ENCODE assay signal across 18 cellular contexts in the genomic region with DNA sequence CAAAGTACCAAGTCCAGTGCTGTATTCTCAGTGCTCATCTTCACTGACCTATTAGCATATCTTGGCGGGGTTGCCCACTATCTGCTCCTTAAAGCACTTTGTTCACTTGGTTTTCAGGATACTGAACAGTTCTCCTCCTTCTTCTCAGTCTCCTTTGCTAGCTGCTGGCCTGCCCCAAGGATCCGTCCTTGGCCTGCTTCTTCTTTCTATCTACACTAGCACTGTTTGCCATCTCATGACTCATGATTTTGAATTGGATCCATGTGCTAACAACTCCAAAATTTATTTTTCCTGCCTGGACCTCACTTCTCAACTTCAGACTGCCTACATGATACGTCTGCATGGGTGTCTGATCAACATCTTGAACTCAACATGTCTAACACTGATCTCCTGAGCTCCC. TPM values are rescaled to one million over a fixed set of nuclear protein-coding genes. Genes with fewer than 3 reads are reported as not detected.
DNase-seq lines count a peak whose midpoint lies in the region; ATAC-seq and TF ChIP-seq lines count a peak whose summit lies in the region.
"Had no signal": no experiment of that assay in that cellular context is flagged by ENCODE, and none has a peak within 500 bp of the region (broad histone marks: within the 10 kb centered on the region; RNA-seq: fewer than 3 reads in every experiment).

No MANE protein-coding gene starts in this region.

- peaks cover 20% of the 10 kb centered on the region for H3K27me3 Mint-ChIP-seq in activated CD8-positive, alpha-beta T cell treated with anti-CD3 and anti-CD28 coated beads for 36 hours
- no peaks in the 10 kb centered on the region for H3K27me3 Mint-ChIP-seq in mesothelial cell of epicardium (ENCODE audit: low read depth)
- H3K27me3 Mint-ChIP-seq: IgD-negative memory B cell had no signal

- POLR2A ChIA-PET in activated CD8-positive, alpha-beta T cell treated with anti-CD3 and anti-CD28 coated beads for 36 hours (lab: Charles Lee) = no interaction called here

- intact Hi-C loops in Right ventricle myocardium superior (cut with DNase I) (no loop called here), cardiac septum (cut with DNase I) (no loop called here)
- intact Hi-C loops in activated CD8-positive, alpha-beta T cell treated with anti-CD3 and anti-CD28 coated beads for 36 hours (cut with micrococcal nuclease) = no loop called here

- no peaks in the 10 kb centered on the region for H3K9me3 Mint-ChIP-seq in activated CD8-positive, alpha-beta T cell treated with anti-CD3 and anti-CD28 coated beads for 36 hours
- H3K9me3 Mint-ChIP-seq in mesothelial cell of epicardium = peaks cover 4% of the 10 kb centered on the region
- H3K9me3 Mint-ChIP-seq: activated CD4-positive, alpha-beta T cell treated with anti-CD3 and anti-CD28 coated beads, Interleukin-2, amount 10 ng/mL, durations not matched to agents 7 days and 5 days; IgD-negative memory B cell had no signal

- TF ChIP-seq CTCF in activated CD8-positive, alpha-beta T cell treated with anti-CD3 and anti-CD28 coated beads for 36 hours (IDR thresholded peaks at IDR 0.05) = no peak
- no peak for TF ChIP-seq CTCF in mesothelial cell of epicardium (IDR thresholded peaks at IDR 0.05; ENCODE audit: unreplicated experiment)

- no peak overlapping the region for H3K27ac Mint-ChIP-seq in activated CD8-positive, alpha-beta T cell treated with anti-CD3 and anti-CD28 coated beads for 36 hours
- no peak overlapping the region for H3K27ac Mint-ChIP-seq in mesothelial cell of epicardium
- H3K27ac Mint-ChIP-seq: activated CD4-positive, alpha-beta T cell treated with anti-CD3 and anti-CD28 coated beads, Interleukin-2, amount 10 ng/mL, durations not matched to agents 7 days and 5 days; CD4-positive, CD25-positive, alpha-beta regulatory T cell; IgD-negative memory B cell; neural progenitor cell had no signal

- no peaks in the 10 kb centered on the region for H3K36me3 Mint-ChIP-seq in activated CD8-positive, alpha-beta T cell treated with anti-CD3 and anti-CD28 coated beads for 36 hours (ENCODE audit: low read depth)
- H3K36me3 Mint-ChIP-seq in mesothelial cell of epicardium = peaks cover 17% of the 10 kb centered on the region
- H3K36me3 Mint-ChIP-seq: CD4-positive, CD25-positive, alpha-beta regulatory T cell; IgD-negative memory B cell; neural progenitor cell had no signal

- no peaks in the 10 kb centered on the region for H3K4me1 Mint-ChIP-seq in activated CD8-positive, alpha-beta T cell treated with anti-CD3 and anti-CD28 coated beads for 36 hours (ENCODE audit: low read depth)
- H3K4me1 Mint-ChIP-seq in mesothelial cell of epicardium = peaks cover 6% of the 10 kb centered on the region
- H3K4me1 Mint-ChIP-seq: activated CD4-positive, alpha-beta T cell treated with anti-CD3 and anti-CD28 coated beads, Interleukin-2, amount 10 ng/mL, durations not matched to agents 7 days and 5 days; CD4-positive, CD25-positive, alpha-beta regulatory T cell; IgD-negative memory B cell; neural progenitor cell had no signal

- H3K4me3 Mint-ChIP-seq in activated CD8-positive, alpha-beta T cell treated with anti-CD3 and anti-CD28 coated beads for 36 hours = no peak overlapping the region
- H3K4me3 Mint-ChIP-seq in mesothelial cell of epicardium = no peak overlapping the region
- H3K4me3 Mint-ChIP-seq: activated CD4-positive, alpha-beta T cell treated with anti-CD3 and anti-CD28 coated beads, Interleukin-2, amount 10 ng/mL, durations not matched to agents 7 days and 5 days; CD4-positive, CD25-positive, alpha-beta regulatory T cell; IgD-negative memory B cell; neural progenitor cell had no signal

- ATAC-seq in Right ventricle myocardium superior (ENCODE audit: poor library complexity) (peak; percentile 77), esophagus mucosa (peak; percentile 7)
- no peak for ATAC-seq in activated CD8-positive, alpha-beta T cell treated with anti-CD3 and anti-CD28 coated beads for 36 hours

- CTCF ChIA-PET in activated CD8-positive, alpha-beta T cell treated with anti-CD3 and anti-CD28 coated beads for 36 hours (lab: Charles Lee) = interaction anchor here (1.1 kb wide), 1 partner anchor 17 kb away, joined by 3 read pairs; no protein-coding TSS in a partner anchor

- DNase-seq in Right ventricle myocardium superior = peak; percentile 55
- DNase-seq in cardiac septum (ENCODE audit: low spot score) = no peak
- peak; percentile 22 for DNase-seq in mucosa of gallbladder (ENCODE audit: low spot score)
- no peak for DNase-seq in T-helper 2 cell
- no peak for DNase-seq in GM19238 (ENCODE audit: insufficient read length, low spot score)
- no peak for DNase-seq in activated CD8-positive, alpha-beta T cell treated with anti-CD3 and anti-CD28 coated beads for 36 hours
- DNase-seq in mesothelial cell of epicardium (ENCODE audit: low spot score in 2 of 2, unreplicated experiment in 2 of 2) = no peak
- DNase-seq: activated CD4-positive, alpha-beta T cell treated with anti-CD3 and anti-CD28 coated beads, Interleukin-2, amount 10 ng/mL, durations not matched to agents 7 days and 5 days; activated naive CD4-positive, alpha-beta T cell treated with anti-CD3 and anti-CD28 coated beads, Interleukin-2, amount 50 U/mL, for 16 hours; CD4-positive, CD25-positive, alpha-beta regulatory T cell; cerebellar nuclear complex; DMS79; NCI-H1092 treated with DMSO at 0.1 percent for 48 hours; small intestine; trophoblast cell had no signal

RNA-seq across cellular contexts. Expression of gene TPD52L1, which starts 15.5 kb away (rescaled TPM):
- 43.5 TPM for total RNA-seq in Right ventricle myocardium superior
- 91.0 TPM for total RNA-seq in cardiac septum
- total RNA-seq in esophagus mucosa = 217 TPM
- 71.3 TPM for total RNA-seq in mucosa of gallbladder
- total RNA-seq in activated CD8-positive, alpha-beta T cell treated with anti-CD3 and anti-CD28 coated beads for 36 hours = 1 to 10 TPM in 1 of 2 experiments, under 1 TPM in 1; 0.52 to 1.1 TPM
- total RNA-seq in mesothelial cell of epicardium = 200 to 212 TPM (median 209 TPM) in 3 replicates
- total RNA-seq: activated CD4-positive, alpha-beta T cell treated with anti-CD3 and anti-CD28 coated beads, Interleukin-2, amount 10 ng/mL, durations not matched to agents 7 days and 5 days; CD4-positive, CD25-positive, alpha-beta regulatory T cell had no signal

Comparison
In these comparisons a context has a peak if more than half of its experiments do, and no peak if none do; other contexts are left out.
1. DNase-seq: peak in Right ventricle myocardium superior (single experiment) and mucosa of gallbladder (single experiment); none in cardiac septum (single experiment), T-helper 2 cell (0 of 5), GM19238 (single experiment), activated CD8-positive, alpha-beta T cell treated with anti-CD3 and anti-CD28 coated beads for 36 hours (single experiment) and mesothelial cell of epicardium (0 of 2).
2. RNA of gene TPD52L1, which starts 15.5 kb away (total RNA-seq): 217 TPM in esophagus mucosa (single experiment), 200 to 212 TPM in mesothelial cell of epicardium, 91.0 TPM in cardiac septum (single experiment), 71.3 TPM in mucosa of gallbladder (single experiment) and 43.5 TPM in Right ventricle myocardium superior (single experiment); 0.52 to 1.1 TPM in activated CD8-positive, alpha-beta T cell treated with anti-CD3 and anti-CD28 coated beads for 36 hours; every median in the first group is over 10 times any median in the second.